Comparison of ENCODE assay signal across 1 cellular context in the genomic region with DNA sequence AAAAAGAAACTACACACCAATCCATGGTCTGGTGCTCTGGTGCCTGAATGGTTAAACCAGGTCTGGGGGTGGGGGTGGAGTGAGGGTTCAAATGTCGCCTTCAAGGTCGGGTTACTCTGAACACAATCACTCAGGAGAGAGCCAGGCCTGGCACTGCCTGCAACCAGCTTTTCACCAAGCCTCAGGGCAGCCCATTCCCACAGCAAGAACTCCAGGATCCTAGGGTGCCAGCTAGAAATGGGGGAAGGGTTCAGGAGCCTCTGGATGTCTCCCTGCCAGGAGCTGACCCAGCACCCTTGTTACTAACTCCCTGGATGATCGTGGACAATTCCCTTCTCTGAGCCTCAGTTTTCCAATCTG.
TF ChIP-seq lines count a peak whose summit lies in the region.

No MANE protein-coding gene starts in this region.

TF ChIP-seq in HepG2, 621 proteins besides CTCF, POLR2A, EP300 and RAD21 (continues in another document):
- TF ChIP-seq SPEN (CRISPR knock-in tag; IDR thresholded peaks at IDR 0.05; ENCODE audit: low read depth) (0 out of 2 replicates have a peak, but pooled peaks have one; percentile 5), CSRNP1 (CRISPR knock-in tag; IDR thresholded peaks at IDR 0.05) (peak; percentile 69; the same call in 1 of the 2 replicates), ZNF567 (CRISPR knock-in tag; IDR thresholded peaks at IDR 0.05; ENCODE audit: borderline replicate concordance) (peak; percentile 13; the same call in 1 of the 2 replicates), ZNF563 (CRISPR knock-in tag; IDR thresholded peaks at IDR 0.05) (no peak), ZNF605 (CRISPR knock-in tag; IDR thresholded peaks at IDR 0.05) (peak; percentile 80), RARA (CRISPR knock-in tag; IDR thresholded peaks at IDR 0.05) (0 out of 2 replicates have a peak, but pooled peaks have one; percentile 34), NR2C2 (CRISPR knock-in tag; IDR thresholded peaks at IDR 0.05; ENCODE audit: borderline replicate concordance) (peak; percentile 14; the same call in 1 of the 2 replicates), SIX1 (CRISPR knock-in tag; IDR thresholded peaks at IDR 0.05; ENCODE audit: borderline replicate concordance) (peak; percentile 45; the same call in 1 of the 2 replicates), HNRNPL (IDR thresholded peaks at IDR 0.05; ENCODE audit: low read depth, low read length) (peak; percentile 79; the same call in 1 of the 2 replicates), SMAD9 (CRISPR knock-in tag; IDR thresholded peaks at IDR 0.05) (0 out of 2 replicates have a peak, but pooled peaks have one; percentile 27), NR1H2 (CRISPR knock-in tag; IDR thresholded peaks at IDR 0.05; ENCODE audit: borderline replicate concordance, low read depth) (no peak), ESRRA (CRISPR knock-in tag; IDR thresholded peaks at IDR 0.05; ENCODE audit: low read depth) (peak; percentile 16; the same call in 1 of the 2 replicates), TOPORS (CRISPR knock-in tag; IDR thresholded peaks at IDR 0.05) (0 out of 2 replicates have a peak, but pooled peaks have one; percentile 34), ZBTB39 (CRISPR knock-in tag; IDR thresholded peaks at IDR 0.05) (no peak), ZNF281 (CRISPR knock-in tag; IDR thresholded peaks at IDR 0.05; ENCODE audit: borderline replicate concordance) (peak; percentile 78), HES4 (CRISPR knock-in tag; IDR thresholded peaks at IDR 0.05; ENCODE audit: borderline replicate concordance) (no peak), ZNF652 (CRISPR knock-in tag; IDR thresholded peaks at IDR 0.05; ENCODE audit: borderline replicate concordance, low read depth) (peak; percentile 91), ARID2 (CRISPR knock-in tag; IDR thresholded peaks at IDR 0.05; ENCODE audit: borderline replicate concordance) (peak; percentile 76; the same call in 1 of the 2 replicates), ZNF614 (CRISPR knock-in tag; IDR thresholded peaks at IDR 0.05; ENCODE audit: borderline replicate concordance) (0 out of 2 replicates have a peak, but pooled peaks have one; percentile 14), ZBTB37 (CRISPR knock-in tag; IDR thresholded peaks at IDR 0.05) (peak; percentile 41; the same call in 1 of the 2 replicates), HNF4G (IDR thresholded peaks at IDR 0.05; ENCODE audit: borderline replicate concordance, low read depth, low read length) (peak; percentile 59; the same call in 1 of the 2 replicates), HNF4G (CRISPR knock-in tag; IDR thresholded peaks at IDR 0.05; ENCODE audit: borderline replicate concordance, low read depth) (no peak), SMYD3 (CRISPR knock-in tag; IDR thresholded peaks at IDR 0.05) (peak; percentile 76), ZNF160 (CRISPR knock-in tag; IDR thresholded peaks at IDR 0.05) (0 out of 2 replicates have a peak, but pooled peaks have one; percentile 12), ZFP1 (CRISPR knock-in tag; IDR thresholded peaks at IDR 0.05) (no peak), NCOR1 (IDR thresholded peaks at IDR 0.05; ENCODE audit: borderline replicate concordance, low read length) (peak; percentile 2; the same call in 1 of the 2 replicates), ADNP (CRISPR knock-in tag; IDR thresholded peaks at IDR 0.05) (no peak), TCF12 (IDR thresholded peaks at IDR 0.05) (no peak), TCF12 (CRISPR knock-in tag; IDR thresholded peaks at IDR 0.05) (0 out of 2 replicates have a peak, but pooled peaks have one; percentile 21), TEAD3 (CRISPR knock-in tag; optimal IDR thresholded peaks at IDR 0.05; ENCODE audit: borderline replicate concordance) (no peak), ZNF430 (CRISPR knock-in tag; IDR thresholded peaks at IDR 0.05) (0 out of 2 replicates have a peak, but pooled peaks have one; percentile 7), ZNF670 (CRISPR knock-in tag; IDR thresholded peaks at IDR 0.05; ENCODE audit: borderline replicate concordance) (0 out of 2 replicates have a peak, but pooled peaks have one; percentile 23), ZKSCAN1 (IDR thresholded peaks at IDR 0.05; ENCODE audit: low read length) (0 out of 2 replicates have a peak, but pooled peaks have one; percentile 6), MXD3 (CRISPR knock-in tag; IDR thresholded peaks at IDR 0.05) (no peak), HNF4A (CRISPR knock-in tag; IDR thresholded peaks at IDR 0.05) (peak; percentile 58), ZNF713 (CRISPR knock-in tag; IDR thresholded peaks at IDR 0.05) (0 out of 2 replicates have a peak, but pooled peaks have one; percentile 65), NR2F1 (CRISPR knock-in tag; IDR thresholded peaks at IDR 0.05) (peak in 1 of 2 experiments; percentile 38; a peak in 1 of 4 replicates), ZNF136 (CRISPR knock-in tag; IDR thresholded peaks at IDR 0.05; ENCODE audit: low read depth) (no peak), ZNF296 (CRISPR knock-in tag; conservative IDR thresholded peaks at IDR 0.05) (peak; percentile 70; the same call in 1 of the 2 replicates), ZNF768 (CRISPR knock-in tag; IDR thresholded peaks at IDR 0.05) (peak; percentile 25; the same call in 1 of the 2 replicates), FOXO1 (CRISPR knock-in tag; IDR thresholded peaks at IDR 0.05) (no peak), TRAFD1 (CRISPR knock-in tag; IDR thresholded peaks at IDR 0.05; ENCODE audit: borderline replicate concordance) (0 out of 2 replicates have a peak, but pooled peaks have one; percentile 24), ASH2L (IDR thresholded peaks at IDR 0.05; ENCODE audit: insufficient read length, low read depth, low read length) (peak; percentile 3), AKAP8 (CRISPR knock-in tag; IDR thresholded peaks at IDR 0.05) (0 out of 2 replicates have a peak, but pooled peaks have one; percentile 75)
- TF ChIP-seq, protein P1, sequence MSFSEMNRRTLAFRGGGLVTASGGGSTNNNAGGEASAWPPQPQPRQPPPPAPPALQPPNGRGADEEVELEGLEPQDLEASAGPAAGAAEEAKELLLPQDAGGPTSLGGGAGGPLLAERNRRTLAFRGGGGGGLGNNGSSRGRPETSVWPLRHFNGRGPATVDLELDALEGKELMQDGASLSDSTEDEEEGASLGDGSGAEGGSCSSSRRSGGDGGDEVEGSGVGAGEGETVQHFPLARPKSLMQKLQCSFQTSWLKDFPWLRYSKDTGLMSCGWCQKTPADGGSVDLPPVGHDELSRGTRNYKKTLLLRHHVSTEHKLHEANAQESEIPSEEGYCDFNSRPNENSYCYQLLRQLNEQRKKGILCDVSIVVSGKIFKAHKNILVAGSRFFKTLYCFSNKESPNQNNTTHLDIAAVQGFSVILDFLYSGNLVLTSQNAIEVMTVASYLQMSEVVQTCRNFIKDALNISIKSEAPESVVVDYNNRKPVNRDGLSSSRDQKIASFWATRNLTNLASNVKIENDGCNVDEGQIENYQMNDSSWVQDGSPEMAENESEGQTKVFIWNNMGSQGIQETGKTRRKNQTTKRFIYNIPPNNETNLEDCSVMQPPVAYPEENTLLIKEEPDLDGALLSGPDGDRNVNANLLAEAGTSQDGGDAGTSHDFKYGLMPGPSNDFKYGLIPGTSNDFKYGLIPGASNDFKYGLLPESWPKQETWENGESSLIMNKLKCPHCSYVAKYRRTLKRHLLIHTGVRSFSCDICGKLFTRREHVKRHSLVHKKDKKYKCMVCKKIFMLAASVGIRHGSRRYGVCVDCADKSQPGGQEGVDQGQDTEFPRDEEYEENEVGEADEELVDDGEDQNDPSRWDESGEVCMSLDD (CRISPR knock-in tag; IDR thresholded peaks at IDR 0.05; ENCODE audit: borderline replicate concordance) = no peak
- TF ChIP-seq, protein P2, sequence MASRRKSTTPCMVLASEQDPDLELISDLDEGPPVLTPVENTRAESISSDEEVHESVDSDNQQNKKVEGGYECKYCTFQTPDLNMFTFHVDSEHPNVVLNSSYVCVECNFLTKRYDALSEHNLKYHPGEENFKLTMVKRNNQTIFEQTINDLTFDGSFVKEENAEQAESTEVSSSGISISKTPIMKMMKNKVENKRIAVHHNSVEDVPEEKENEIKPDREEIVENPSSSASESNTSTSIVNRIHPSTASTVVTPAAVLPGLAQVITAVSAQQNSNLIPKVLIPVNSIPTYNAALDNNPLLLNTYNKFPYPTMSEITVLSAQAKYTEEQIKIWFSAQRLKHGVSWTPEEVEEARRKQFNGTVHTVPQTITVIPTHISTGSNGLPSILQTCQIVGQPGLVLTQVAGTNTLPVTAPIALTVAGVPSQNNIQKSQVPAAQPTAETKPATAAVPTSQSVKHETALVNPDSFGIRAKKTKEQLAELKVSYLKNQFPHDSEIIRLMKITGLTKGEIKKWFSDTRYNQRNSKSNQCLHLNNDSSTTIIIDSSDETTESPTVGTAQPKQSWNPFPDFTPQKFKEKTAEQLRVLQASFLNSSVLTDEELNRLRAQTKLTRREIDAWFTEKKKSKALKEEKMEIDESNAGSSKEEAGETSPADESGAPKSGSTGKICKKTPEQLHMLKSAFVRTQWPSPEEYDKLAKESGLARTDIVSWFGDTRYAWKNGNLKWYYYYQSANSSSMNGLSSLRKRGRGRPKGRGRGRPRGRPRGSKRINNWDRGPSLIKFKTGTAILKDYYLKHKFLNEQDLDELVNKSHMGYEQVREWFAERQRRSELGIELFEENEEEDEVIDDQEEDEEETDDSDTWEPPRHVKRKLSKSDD (CRISPR knock-in tag; IDR thresholded peaks at IDR 0.05; ENCODE audit: low read depth) = no peak
